In the genomic region with DNA sequence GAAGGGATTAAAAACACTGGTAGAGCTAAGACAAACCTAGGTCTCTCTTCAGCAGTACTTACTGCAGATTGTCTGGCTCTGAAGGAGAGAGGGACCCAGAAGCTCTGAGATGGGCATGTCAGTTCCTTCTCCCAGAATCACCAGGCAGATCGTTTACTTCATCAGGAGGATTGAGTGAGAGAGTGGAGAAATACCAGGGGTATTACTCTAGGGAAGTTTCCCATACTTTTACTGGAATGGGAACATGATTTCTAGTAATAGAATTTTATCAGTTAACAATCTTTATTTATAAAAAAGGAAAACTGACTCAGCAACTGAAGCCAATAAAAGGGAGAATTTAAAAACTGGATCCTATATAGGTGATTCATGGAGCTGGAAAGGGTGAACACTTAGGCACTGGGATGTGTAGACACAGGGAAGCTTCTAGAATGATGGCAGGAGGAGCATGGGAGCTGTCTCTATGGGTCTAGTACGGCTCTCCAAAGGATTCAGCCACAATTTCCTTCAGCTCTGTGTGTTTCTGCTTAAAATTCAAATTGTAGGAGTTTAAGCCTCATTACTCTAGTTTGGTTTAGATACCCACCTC, we compare ENCODE assay signal across 15 cellular contexts.
"Had no signal": no experiment of that assay in that cellular context is flagged by ENCODE, and none has a peak within 500 bp of the region (broad histone marks: within the 10 kb centered on the region; RNA-seq: fewer than 3 reads in every experiment).

No MANE protein-coding gene starts in this region.

- ATAC-seq: activated T-helper 17 cell treated with anti-CD3 and anti-CD28 coated beads, Interleukin-2, amount 50 U/mL, for 72 hours; effector memory CD8-positive, alpha-beta T cell; left colon; naive thymus-derived CD8-positive, alpha-beta T cell; right cardiac atrium; stimulated activated effector memory CD8-positive, alpha-beta T cell treated with anti-CD3 and anti-CD28 coated beads, Interleukin-12 subunit alpha, Interleukin-12 subunit beta, amount 100 ng/mL, for 72 hours had no signal

- H3K9me3 ChIP-seq: thyroid gland, vagina had no signal

- H3K36me3 ChIP-seq: thyroid gland, vagina had no signal

- H3K4me1 ChIP-seq: thyroid gland, vagina had no signal

- DNase-seq: activated CD4-positive, alpha-beta T cell treated with anti-CD3 and anti-CD28 coated beads, Interleukin-2, amount 10 ng/mL, durations not matched to agents 7 days and 5 days; activated CD4-positive, CD25-positive, alpha-beta regulatory T cell; activated naive CD4-positive, alpha-beta T cell treated with anti-CD3 and anti-CD28 coated beads, Interleukin-2, amount 50 U/mL, for 16 hours; activated T-cell treated with anti-CD3 and anti-CD28 coated beads for 4 hours; effector memory CD8-positive, alpha-beta T cell; immature natural killer cell; left colon; naive thymus-derived CD8-positive, alpha-beta T cell; right cardiac atrium; thyroid gland had no signal

- H3K27ac ChIP-seq: epithelial cell of prostate, thyroid gland, vagina had no signal

- H3K4me3 ChIP-seq: lung, thyroid gland, vagina had no signal

- H3K27me3 ChIP-seq: thyroid gland, vagina had no signal
